In the genomic region with DNA sequence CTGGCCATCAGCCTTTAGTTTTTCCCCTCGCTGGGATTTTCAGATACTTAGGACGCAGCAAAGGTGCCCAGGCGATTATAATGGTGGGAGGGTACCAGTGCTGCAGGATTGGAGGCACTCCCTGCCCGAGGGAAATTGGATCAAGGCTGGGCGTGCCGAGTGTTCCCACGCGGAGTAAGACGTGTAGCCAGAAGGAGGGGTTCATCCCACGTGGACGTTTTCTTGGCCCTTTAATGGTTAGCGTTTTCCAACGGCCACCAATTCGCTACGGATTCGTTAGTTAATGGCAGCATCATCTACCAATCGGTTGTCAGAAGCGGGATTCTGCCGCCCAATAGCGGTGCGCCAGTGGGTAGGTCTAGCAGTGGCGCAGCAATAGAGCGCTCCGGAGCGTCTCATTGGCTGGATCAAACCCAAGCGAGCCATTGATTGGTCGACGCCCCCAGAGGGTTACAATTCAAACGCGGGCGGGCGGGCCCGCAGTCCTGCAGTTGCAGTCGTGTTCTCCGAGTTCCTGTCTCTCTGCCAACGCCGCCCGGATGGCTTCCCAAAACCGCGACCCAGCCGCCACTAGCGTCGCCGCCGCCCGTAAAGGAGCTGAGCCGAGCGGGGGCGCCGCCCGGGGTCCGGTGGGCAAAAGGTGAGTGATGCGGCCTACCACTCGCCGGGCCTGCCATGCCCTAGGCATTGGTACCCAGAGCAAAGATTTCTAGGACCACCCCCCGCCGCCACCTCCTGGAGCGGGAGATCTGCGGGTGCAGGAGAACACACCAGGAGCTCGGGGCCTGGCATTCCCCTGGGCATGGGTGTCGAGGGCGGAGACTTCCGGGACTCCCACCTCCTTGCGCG, we compare ENCODE assay signal across 1 cellular context.
TF ChIP-seq lines count a peak whose summit lies in the region.

A gene (plus strand): TSS at position 488 of the 849 bp plus-strand sequence. CDS start 52 bp downstream, at position 540.

TF ChIP-seq in HepG2, 621 proteins besides CTCF, POLR2A, EP300 and RAD21 (continued from another document and continues in another):
- TF ChIP-seq, protein P1, sequence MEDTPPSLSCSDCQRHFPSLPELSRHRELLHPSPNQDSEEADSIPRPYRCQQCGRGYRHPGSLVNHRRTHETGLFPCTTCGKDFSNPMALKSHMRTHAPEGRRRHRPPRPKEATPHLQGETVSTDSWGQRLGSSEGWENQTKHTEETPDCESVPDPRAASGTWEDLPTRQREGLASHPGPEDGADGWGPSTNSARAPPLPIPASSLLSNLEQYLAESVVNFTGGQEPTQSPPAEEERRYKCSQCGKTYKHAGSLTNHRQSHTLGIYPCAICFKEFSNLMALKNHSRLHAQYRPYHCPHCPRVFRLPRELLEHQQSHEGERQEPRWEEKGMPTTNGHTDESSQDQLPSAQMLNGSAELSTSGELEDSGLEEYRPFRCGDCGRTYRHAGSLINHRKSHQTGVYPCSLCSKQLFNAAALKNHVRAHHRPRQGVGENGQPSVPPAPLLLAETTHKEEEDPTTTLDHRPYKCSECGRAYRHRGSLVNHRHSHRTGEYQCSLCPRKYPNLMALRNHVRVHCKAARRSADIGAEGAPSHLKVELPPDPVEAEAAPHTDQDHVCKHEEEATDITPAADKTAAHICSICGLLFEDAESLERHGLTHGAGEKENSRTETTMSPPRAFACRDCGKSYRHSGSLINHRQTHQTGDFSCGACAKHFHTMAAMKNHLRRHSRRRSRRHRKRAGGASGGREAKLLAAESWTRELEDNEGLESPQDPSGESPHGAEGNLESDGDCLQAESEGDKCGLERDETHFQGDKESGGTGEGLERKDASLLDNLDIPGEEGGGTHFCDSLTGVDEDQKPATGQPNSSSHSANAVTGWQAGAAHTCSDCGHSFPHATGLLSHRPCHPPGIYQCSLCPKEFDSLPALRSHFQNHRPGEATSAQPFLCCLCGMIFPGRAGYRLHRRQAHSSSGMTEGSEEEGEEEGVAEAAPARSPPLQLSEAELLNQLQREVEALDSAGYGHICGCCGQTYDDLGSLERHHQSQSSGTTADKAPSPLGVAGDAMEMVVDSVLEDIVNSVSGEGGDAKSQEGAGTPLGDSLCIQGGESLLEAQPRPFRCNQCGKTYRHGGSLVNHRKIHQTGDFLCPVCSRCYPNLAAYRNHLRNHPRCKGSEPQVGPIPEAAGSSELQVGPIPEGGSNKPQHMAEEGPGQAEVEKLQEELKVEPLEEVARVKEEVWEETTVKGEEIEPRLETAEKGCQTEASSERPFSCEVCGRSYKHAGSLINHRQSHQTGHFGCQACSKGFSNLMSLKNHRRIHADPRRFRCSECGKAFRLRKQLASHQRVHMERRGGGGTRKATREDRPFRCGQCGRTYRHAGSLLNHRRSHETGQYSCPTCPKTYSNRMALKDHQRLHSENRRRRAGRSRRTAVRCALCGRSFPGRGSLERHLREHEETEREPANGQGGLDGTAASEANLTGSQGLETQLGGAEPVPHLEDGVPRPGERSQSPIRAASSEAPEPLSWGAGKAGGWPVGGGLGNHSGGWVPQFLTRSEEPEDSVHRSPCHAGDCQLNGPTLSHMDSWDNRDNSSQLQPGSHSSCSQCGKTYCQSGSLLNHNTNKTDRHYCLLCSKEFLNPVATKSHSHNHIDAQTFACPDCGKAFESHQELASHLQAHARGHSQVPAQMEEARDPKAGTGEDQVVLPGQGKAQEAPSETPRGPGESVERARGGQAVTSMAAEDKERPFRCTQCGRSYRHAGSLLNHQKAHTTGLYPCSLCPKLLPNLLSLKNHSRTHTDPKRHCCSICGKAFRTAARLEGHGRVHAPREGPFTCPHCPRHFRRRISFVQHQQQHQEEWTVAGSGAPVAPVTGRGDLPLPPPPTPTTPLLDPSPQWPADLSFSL (CRISPR knock-in tag; IDR thresholded peaks at IDR 0.05): no peak
- TF ChIP-seq HHEX (CRISPR knock-in tag; IDR thresholded peaks at IDR 0.05) (no peak), NCOA1 (CRISPR knock-in tag; IDR thresholded peaks at IDR 0.05) (no peak), ZNF136 (CRISPR knock-in tag; IDR thresholded peaks at IDR 0.05; ENCODE audit: low read depth) (no peak), SNAPC2 (CRISPR knock-in tag; IDR thresholded peaks at IDR 0.05) (peak; percentile 83), TARDBP (CRISPR knock-in tag; IDR thresholded peaks at IDR 0.05) (no peak; the same call in 1 of the 2 replicates), ZNF563 (CRISPR knock-in tag; IDR thresholded peaks at IDR 0.05) (peak; percentile 83; the same call in 1 of the 2 replicates), ZSCAN31 (CRISPR knock-in tag; IDR thresholded peaks at IDR 0.05; ENCODE audit: low read depth) (no peak), ZNF569 (CRISPR knock-in tag; IDR thresholded peaks at IDR 0.05; ENCODE audit: borderline replicate concordance) (no peak), TOE1 (CRISPR knock-in tag; IDR thresholded peaks at IDR 0.05) (no peak), ZMAT3 (CRISPR knock-in tag; conservative IDR thresholded peaks at IDR 0.05) (0 out of 2 replicates have a peak, but pooled peaks have one; percentile 70), NONO (IDR thresholded peaks at IDR 0.05) (no peak), NONO (CRISPR knock-in tag; conservative IDR thresholded peaks at IDR 0.05) (peak; percentile 83), HOXA3 (CRISPR knock-in tag; IDR thresholded peaks at IDR 0.05) (peak; percentile 74; the same call in 1 of the 2 replicates), ZNF614 (CRISPR knock-in tag; IDR thresholded peaks at IDR 0.05; ENCODE audit: borderline replicate concordance) (0 out of 2 replicates have a peak, but pooled peaks have one; percentile 19), ZBTB38 (CRISPR knock-in tag; IDR thresholded peaks at IDR 0.05) (peak; percentile 99), ZNF20 (CRISPR knock-in tag; IDR thresholded peaks at IDR 0.05) (no peak), ZNF605 (CRISPR knock-in tag; IDR thresholded peaks at IDR 0.05) (peak; percentile 71; the same call in 1 of the 2 replicates), ZNF773 (CRISPR knock-in tag; IDR thresholded peaks at IDR 0.05; ENCODE audit: borderline replicate concordance) (no peak), POLR2G (IDR thresholded peaks at IDR 0.05; ENCODE audit: low read depth, low read length) (peak; percentile 67; the same call in 1 of the 2 replicates), ZSCAN29 (CRISPR knock-in tag; conservative IDR thresholded peaks at IDR 0.05) (no peak), TBX3 (IDR thresholded peaks at IDR 0.05; ENCODE audit: borderline replicate concordance) (no peak), POGZ (CRISPR knock-in tag; IDR thresholded peaks at IDR 0.05) (peak; percentile 99), NR2C2 (CRISPR knock-in tag; IDR thresholded peaks at IDR 0.05; ENCODE audit: borderline replicate concordance) (peak; percentile 9; the same call in 1 of the 2 replicates), ZNF33B (CRISPR knock-in tag; IDR thresholded peaks at IDR 0.05) (no peak), MEIS1 (CRISPR knock-in tag; IDR thresholded peaks at IDR 0.05; ENCODE audit: borderline replicate concordance) (no peak; the same call in 1 of the 2 replicates), NKX3-1 (CRISPR knock-in tag; IDR thresholded peaks at IDR 0.05) (0 out of 2 replicates have a peak, but pooled peaks have one; percentile 9), NFYB (CRISPR knock-in tag; IDR thresholded peaks at IDR 0.05) (peak; percentile 100), GABPB1 (CRISPR knock-in tag; IDR thresholded peaks at IDR 0.05) (peak; percentile 63), HDAC2 (CRISPR knock-in tag; IDR thresholded peaks at IDR 0.05) (peak; percentile 55; the same call in 1 of the 2 replicates), ZNF354B (CRISPR knock-in tag; IDR thresholded peaks at IDR 0.05) (0 out of 2 replicates have a peak, but pooled peaks have one; percentile 61), U2AF2 (IDR thresholded peaks at IDR 0.05; ENCODE audit: low read depth, low read length) (no peak), FLYWCH1 (CRISPR knock-in tag; IDR thresholded peaks at IDR 0.05) (peak; percentile 95; the same call in 1 of the 2 replicates), REL (CRISPR knock-in tag; conservative IDR thresholded peaks at IDR 0.05) (peak; percentile 89), NCOA2 (CRISPR knock-in tag; IDR thresholded peaks at IDR 0.05) (no peak), MYNN (CRISPR knock-in tag; IDR thresholded peaks at IDR 0.05; ENCODE audit: low read depth) (no peak), SALL2 (CRISPR knock-in tag; IDR thresholded peaks at IDR 0.05) (0 out of 2 replicates have a peak, but pooled peaks have one; percentile 33)
- TF ChIP-seq, protein P2, sequence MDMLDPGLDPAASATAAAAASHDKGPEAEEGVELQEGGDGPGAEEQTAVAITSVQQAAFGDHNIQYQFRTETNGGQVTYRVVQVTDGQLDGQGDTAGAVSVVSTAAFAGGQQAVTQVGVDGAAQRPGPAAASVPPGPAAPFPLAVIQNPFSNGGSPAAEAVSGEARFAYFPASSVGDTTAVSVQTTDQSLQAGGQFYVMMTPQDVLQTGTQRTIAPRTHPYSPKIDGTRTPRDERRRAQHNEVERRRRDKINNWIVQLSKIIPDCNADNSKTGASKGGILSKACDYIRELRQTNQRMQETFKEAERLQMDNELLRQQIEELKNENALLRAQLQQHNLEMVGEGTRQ (IDR thresholded peaks at IDR 0.05; ENCODE audit: low read depth, low read length): 0 out of 2 replicates have a peak, but pooled peaks have one; percentile 29
- TF ChIP-seq, protein P2 (CRISPR knock-in tag; IDR thresholded peaks at IDR 0.05; ENCODE audit: borderline replicate concordance): peak; percentile 64; the same call in 1 of the 2 replicates
- TF ChIP-seq, protein P3, sequence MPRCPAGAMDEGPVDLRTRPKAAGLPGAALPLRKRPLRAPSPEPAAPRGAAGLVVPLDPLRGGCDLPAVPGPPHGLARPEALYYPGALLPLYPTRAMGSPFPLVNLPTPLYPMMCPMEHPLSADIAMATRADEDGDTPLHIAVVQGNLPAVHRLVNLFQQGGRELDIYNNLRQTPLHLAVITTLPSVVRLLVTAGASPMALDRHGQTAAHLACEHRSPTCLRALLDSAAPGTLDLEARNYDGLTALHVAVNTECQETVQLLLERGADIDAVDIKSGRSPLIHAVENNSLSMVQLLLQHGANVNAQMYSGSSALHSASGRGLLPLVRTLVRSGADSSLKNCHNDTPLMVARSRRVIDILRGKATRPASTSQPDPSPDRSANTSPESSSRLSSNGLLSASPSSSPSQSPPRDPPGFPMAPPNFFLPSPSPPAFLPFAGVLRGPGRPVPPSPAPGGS (CRISPR knock-in tag; IDR thresholded peaks at IDR 0.05): 0 out of 2 replicates have a peak, but pooled peaks have one; percentile 41
- TF ChIP-seq, protein P4, sequence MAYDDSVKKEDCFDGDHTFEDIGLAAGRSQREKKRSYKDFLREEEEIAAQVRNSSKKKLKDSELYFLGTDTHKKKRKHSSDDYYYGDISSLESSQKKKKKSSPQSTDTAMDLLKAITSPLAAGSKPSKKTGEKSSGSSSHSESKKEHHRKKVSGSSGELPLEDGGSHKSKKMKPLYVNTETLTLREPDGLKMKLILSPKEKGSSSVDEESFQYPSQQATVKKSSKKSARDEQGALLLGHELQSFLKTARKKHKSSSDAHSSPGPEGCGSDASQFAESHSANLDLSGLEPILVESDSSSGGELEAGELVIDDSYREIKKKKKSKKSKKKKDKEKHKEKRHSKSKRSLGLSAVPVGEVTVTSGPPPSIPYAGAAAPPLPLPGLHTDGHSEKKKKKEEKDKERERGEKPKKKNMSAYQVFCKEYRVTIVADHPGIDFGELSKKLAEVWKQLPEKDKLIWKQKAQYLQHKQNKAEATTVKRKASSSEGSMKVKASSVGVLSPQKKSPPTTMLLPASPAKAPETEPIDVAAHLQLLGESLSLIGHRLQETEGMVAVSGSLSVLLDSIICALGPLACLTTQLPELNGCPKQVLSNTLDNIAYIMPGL (CRISPR knock-in tag; IDR thresholded peaks at IDR 0.05; ENCODE audit: borderline replicate concordance in 1 of 2, low read depth in 1 of 2): peak in 1 of 2 experiments; percentile 74; a peak in 2 of 4 replicates
- TF ChIP-seq, protein P5, sequence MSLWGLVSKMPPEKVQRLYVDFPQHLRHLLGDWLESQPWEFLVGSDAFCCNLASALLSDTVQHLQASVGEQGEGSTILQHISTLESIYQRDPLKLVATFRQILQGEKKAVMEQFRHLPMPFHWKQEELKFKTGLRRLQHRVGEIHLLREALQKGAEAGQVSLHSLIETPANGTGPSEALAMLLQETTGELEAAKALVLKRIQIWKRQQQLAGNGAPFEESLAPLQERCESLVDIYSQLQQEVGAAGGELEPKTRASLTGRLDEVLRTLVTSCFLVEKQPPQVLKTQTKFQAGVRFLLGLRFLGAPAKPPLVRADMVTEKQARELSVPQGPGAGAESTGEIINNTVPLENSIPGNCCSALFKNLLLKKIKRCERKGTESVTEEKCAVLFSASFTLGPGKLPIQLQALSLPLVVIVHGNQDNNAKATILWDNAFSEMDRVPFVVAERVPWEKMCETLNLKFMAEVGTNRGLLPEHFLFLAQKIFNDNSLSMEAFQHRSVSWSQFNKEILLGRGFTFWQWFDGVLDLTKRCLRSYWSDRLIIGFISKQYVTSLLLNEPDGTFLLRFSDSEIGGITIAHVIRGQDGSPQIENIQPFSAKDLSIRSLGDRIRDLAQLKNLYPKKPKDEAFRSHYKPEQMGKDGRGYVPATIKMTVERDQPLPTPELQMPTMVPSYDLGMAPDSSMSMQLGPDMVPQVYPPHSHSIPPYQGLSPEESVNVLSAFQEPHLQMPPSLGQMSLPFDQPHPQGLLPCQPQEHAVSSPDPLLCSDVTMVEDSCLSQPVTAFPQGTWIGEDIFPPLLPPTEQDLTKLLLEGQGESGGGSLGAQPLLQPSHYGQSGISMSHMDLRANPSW (CRISPR knock-in tag; IDR thresholded peaks at IDR 0.05; ENCODE audit: borderline replicate concordance): no peak
- TF ChIP-seq, protein P6, sequence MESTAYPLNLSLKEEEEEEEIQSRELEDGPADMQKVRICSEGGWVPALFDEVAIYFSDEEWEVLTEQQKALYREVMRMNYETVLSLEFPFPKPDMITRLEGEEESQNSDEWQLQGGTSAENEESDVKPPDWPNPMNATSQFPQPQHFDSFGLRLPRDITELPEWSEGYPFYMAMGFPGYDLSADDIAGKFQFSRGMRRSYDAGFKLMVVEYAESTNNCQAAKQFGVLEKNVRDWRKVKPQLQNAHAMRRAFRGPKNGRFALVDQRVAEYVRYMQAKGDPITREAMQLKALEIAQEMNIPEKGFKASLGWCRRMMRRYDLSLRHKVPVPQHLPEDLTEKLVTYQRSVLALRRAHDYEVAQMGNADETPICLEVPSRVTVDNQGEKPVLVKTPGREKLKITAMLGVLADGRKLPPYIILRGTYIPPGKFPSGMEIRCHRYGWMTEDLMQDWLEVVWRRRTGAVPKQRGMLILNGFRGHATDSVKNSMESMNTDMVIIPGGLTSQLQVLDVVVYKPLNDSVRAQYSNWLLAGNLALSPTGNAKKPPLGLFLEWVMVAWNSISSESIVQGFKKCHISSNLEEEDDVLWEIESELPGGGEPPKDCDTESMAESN (CRISPR knock-in tag; conservative IDR thresholded peaks at IDR 0.05): peak; percentile 97
